Comparison of ENCODE assay signal across 28 cellular contexts in genomic region chr3:45095916-45096526, GRCh38. TPM values are rescaled to one million over a fixed set of nuclear protein-coding genes. Genes with fewer than 3 reads are reported as not detected.
DNase-seq lines count a peak whose midpoint lies in the region; ATAC-seq and TF ChIP-seq lines count a peak whose summit lies in the region.
"Had no signal": no experiment of that assay in that cellular context is flagged by ENCODE, and none has a peak within 500 bp of the region (broad histone marks: within the 10 kb centered on the region; RNA-seq: fewer than 3 reads in every experiment).

No MANE protein-coding gene starts in this region.

- H4K5ac ChIP-seq in IMR-90 (ENCODE audit: low read depth, low read length): no peak overlapping the region

- H3K9me3 ChIP-seq in IMR-90 (ENCODE audit: control insufficient read depth, insufficient read depth, low read length): peaks cover under 1% of the 10 kb centered on the region
- no peaks in the 10 kb centered on the region for H3K9me3 ChIP-seq in ascending aorta
- no peaks in the 10 kb centered on the region for H3K9me3 ChIP-seq in prostate gland
- H3K9me3 ChIP-seq: thoracic aorta had no signal

- H2BK120ac ChIP-seq in IMR-90 (ENCODE audit: low read depth, low read length): no peak overlapping the region

- peak overlapping the region; percentile 57 for H2AK5ac ChIP-seq in IMR-90 (ENCODE audit: low read depth, low read length)

- POLR2A ChIA-PET in IMR-90 (lab: Charles Lee; ENCODE audit: unreplicated experiment): no interaction called here

- H4K20me1 ChIP-seq in IMR-90 (ENCODE audit: insufficient read depth, low read length): no peaks in the 10 kb centered on the region

- no peak for ATAC-seq in IMR-90 (ENCODE audit: low read depth)
- no peak for ATAC-seq in GM21360 (IDR thresholded peaks at IDR 0.05; ENCODE audit: unreplicated experiment)
- ATAC-seq: activated CD4-positive, alpha-beta T cell treated with anti-CD3 and anti-CD28 coated beads for 36 hours; left colon; sciatic nerve; stimulated activated naive CD8-positive, alpha-beta T cell treated with anti-CD3 and anti-CD28 coated beads, Interleukin-15, Interleukin-2, amounts not matched to agents 100 U/mL and 50 U/mL, for 24 hours; T-helper 17 cell had no signal

- 90% methylated on average over 4 of the region's 7 CpGs; no CpG with 5 or more reads in 1 of the 2 experiments for WGBS in IMR-90 (ENCODE audit: extremely low coverage in 2 of 2, insufficient read length in 1 of 2), 2 experiments
- 80% methylated on average over 7 of the region's 7 CpGs for WGBS in prostate gland

- in situ Hi-C loops in IMR-90 (cut with MboI; ENCODE audit: low sequenced_read_pairs): no loop called here

- DNase-seq in A172 (ENCODE audit: low spot score) (peak; percentile 22), IMR-90 (no peak), astrocyte of the hippocampus (ENCODE audit: low read depth, low spot score) (peak; percentile 31), iris pigment epithelial cell (ENCODE audit: low read depth) (peak; percentile 43), GOT3 (lab: John Stamatoyannopoulos, UW) (no peak), ascending aorta (ENCODE audit: low spot score in 2 of 2) (no peak), prostate gland (ENCODE audit: low spot score) (no peak)
- DNase-seq: ACHN; activated CD4-positive, alpha-beta T cell treated with anti-CD3 and anti-CD28 coated beads for 36 hours; activated CD8-positive, alpha-beta memory T cell treated with anti-CD3 and anti-CD28 coated beads for 24 hours; activated effector memory CD4-positive, alpha-beta T cell treated with anti-CD3 and anti-CD28 coated beads, Interleukin-2, amount 50 U/mL, for 16 hours; activated naive CD8-positive, alpha-beta T cell treated with anti-CD3 and anti-CD28 coated beads, Interleukin-2, amount 10 ng/mL, durations not matched to agents 7 days and 5 days; effector CD4-positive, alpha-beta T cell; foreskin fibroblast; H7; left colon; mesendoderm; NCI-H1417; NCI-H2081; NCI-H226; stimulated activated CD4-positive, alpha-beta T cell treated with anti-CD3 and anti-CD28 coated beads, Interleukin-15, amount 100 ng/mL, for 24 hours; stimulated activated naive CD8-positive, alpha-beta T cell treated with anti-CD3 and anti-CD28 coated beads, Interleukin-15, Interleukin-2, amounts not matched to agents 100 U/mL and 50 U/mL, for 24 hours; T-helper 17 cell had no signal

- CTCF ChIA-PET in IMR-90 (lab: Yijun Ruan, JAX): interaction anchor here (0.6 kb wide), 1 partner anchor 114 kb away, joined by 7 read pairs; no protein-coding TSS in a partner anchor

- TF ChIP-seq POLR2A in IMR-90 (IDR thresholded peaks at IDR 0.05; ENCODE audit: low read depth, low read length) (no peak), prostate gland (IDR thresholded peaks at IDR 0.05) (no peak)

- peaks cover 12% of the 10 kb centered on the region for H3K4me1 ChIP-seq in IMR-90 (ENCODE audit: control insufficient read depth, insufficient read depth, low read length)
- no peaks in the 10 kb centered on the region for H3K4me1 ChIP-seq in ascending aorta
- H3K4me1 ChIP-seq in prostate gland (replicated peaks): peaks cover 8% of the 10 kb centered on the region

- H3K14ac ChIP-seq in IMR-90 (replicated peaks; ENCODE audit: low read depth, low read length): 0 out of 2 replicates have a peak overlapping the region, but pooled peaks have one; percentile 42

- H3K79me1 ChIP-seq in IMR-90 (ENCODE audit: low read depth in 1 of 2, low read length in 2 of 2): peaks cover 0 to 5% of the 10 kb centered on the region in 2 experiments; a peak in 2 of 4 replicates

- H3K27ac ChIP-seq in IMR-90 (ENCODE audit: insufficient read depth, low read length) (no peak overlapping the region), ascending aorta (no peak overlapping the region), prostate gland (no peak overlapping the region)
- H3K27ac ChIP-seq: thoracic aorta had no signal

- no peak overlapping the region for H2AK9ac ChIP-seq in IMR-90 (replicated peaks; ENCODE audit: low read depth, low read length, poor library complexity)

- no peak overlapping the region for H2AFZ ChIP-seq in IMR-90 (replicated peaks; ENCODE audit: low read length, poor library complexity)

- no TSS peak for BruUV-seq in IMR-90 (replicated peaks; lab: Mats Ljungman, UMichigan)

- H3K4me3 ChIP-seq in IMR-90 (ENCODE audit: insufficient read depth, low read depth, low read length) (no peak overlapping the region), ascending aorta (no peak overlapping the region), prostate gland (no peak overlapping the region)
- H3K4me3 ChIP-seq: thoracic aorta had no signal

- no peak overlapping the region for H3K4me2 ChIP-seq in IMR-90 (ENCODE audit: low read depth, low read length)

- peak overlapping the region; percentile 58; the same call in 1 of the 2 replicates for H2BK20ac ChIP-seq in IMR-90 (ENCODE audit: low read depth, low read length)

- H3K36me3 ChIP-seq in IMR-90 (ENCODE audit: control insufficient read depth, insufficient read depth, low read length) (peaks cover 2% of the 10 kb centered on the region; the same call in 1 of the 2 replicates), ascending aorta (no peaks in the 10 kb centered on the region), prostate gland (no peaks in the 10 kb centered on the region)
- H3K36me3 ChIP-seq: thoracic aorta had no signal

- TF ChIP-seq CTCF in IMR-90 (conservative IDR thresholded peaks at IDR 0.05; ENCODE audit: low read depth, low read length) (no peak), ascending aorta (IDR thresholded peaks at IDR 0.05) (no peak), prostate gland (IDR thresholded peaks at IDR 0.05) (no peak)

- H2BK15ac ChIP-seq in IMR-90 (ENCODE audit: low read depth, low read length): peak overlapping the region; percentile 81; the same call in 1 of the 3 replicates

- no peak overlapping the region for H3K56ac ChIP-seq in IMR-90 (ENCODE audit: extremely low read depth, insufficient read depth, low read length)

- no peak overlapping the region for H2BK5ac ChIP-seq in IMR-90 (ENCODE audit: low read depth, low read length, poor library complexity, severe bottlenecking)

- intact Hi-C loops in IMR-90 (cut with micrococcal nuclease) (no loop called here), ascending aorta (cut with DNase I) (no loop called here), prostate gland (cut with DNase I) (no loop called here)

- no peaks in the 10 kb centered on the region for H3K27me3 ChIP-seq in IMR-90 (ENCODE audit: control insufficient read depth, insufficient read depth, low read length)
- no peaks in the 10 kb centered on the region for H3K27me3 ChIP-seq in ascending aorta
- H3K27me3 ChIP-seq in prostate gland (replicated peaks; ENCODE audit: insufficient read depth): no peaks in the 10 kb centered on the region

- H3K9ac ChIP-seq in IMR-90 (ENCODE audit: low read depth, low read length): no peak overlapping the region

- no peak for TF ChIP-seq RAD21 in IMR-90 (IDR thresholded peaks at IDR 0.05; ENCODE audit: low read length)

- H3K18ac ChIP-seq in IMR-90 (ENCODE audit: low read depth, low read length): no peak overlapping the region

- peaks cover 5% of the 10 kb centered on the region for H3K9me1 ChIP-seq in IMR-90 (ENCODE audit: insufficient read depth, low read length)

- no peak overlapping the region for H4K91ac ChIP-seq in IMR-90 (ENCODE audit: insufficient read depth, low read depth, low read length)

- H3K4ac ChIP-seq in IMR-90 (ENCODE audit: low read depth, low read length): no peak overlapping the region

- no peak overlapping the region for H3K23ac ChIP-seq in IMR-90 (ENCODE audit: low read depth, low read length)

- H4K8ac ChIP-seq in IMR-90 (ENCODE audit: low read depth in 2 of 2, low read length in 2 of 2): no peak overlapping the region; a peak in 1 of 4 replicates

- dilution Hi-C loops in IMR-90 (cut with HindIII; ENCODE audit: low sequenced_read_pairs, unreplicated experiment): no loop called here

TF ChIP-seq in IMR-90, 13 proteins besides CTCF, POLR2A, EP300 and RAD21:
- TF ChIP-seq, protein P1, sequence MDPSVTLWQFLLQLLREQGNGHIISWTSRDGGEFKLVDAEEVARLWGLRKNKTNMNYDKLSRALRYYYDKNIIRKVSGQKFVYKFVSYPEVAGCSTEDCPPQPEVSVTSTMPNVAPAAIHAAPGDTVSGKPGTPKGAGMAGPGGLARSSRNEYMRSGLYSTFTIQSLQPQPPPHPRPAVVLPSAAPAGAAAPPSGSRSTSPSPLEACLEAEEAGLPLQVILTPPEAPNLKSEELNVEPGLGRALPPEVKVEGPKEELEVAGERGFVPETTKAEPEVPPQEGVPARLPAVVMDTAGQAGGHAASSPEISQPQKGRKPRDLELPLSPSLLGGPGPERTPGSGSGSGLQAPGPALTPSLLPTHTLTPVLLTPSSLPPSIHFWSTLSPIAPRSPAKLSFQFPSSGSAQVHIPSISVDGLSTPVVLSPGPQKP (IDR thresholded peaks at IDR 0.05; ENCODE audit: borderline replicate concordance, low read depth, low read length): no peak
- TF ChIP-seq RFX5 (IDR thresholded peaks at IDR 0.05; ENCODE audit: low read depth, low read length) (no peak), NFE2L2 (IDR thresholded peaks at IDR 0.05; ENCODE audit: low read depth, low read length) (no peak), FOS (IDR thresholded peaks at IDR 0.05; ENCODE audit: low read depth, low read length) (no peak), SMC3 (IDR thresholded peaks at IDR 0.05; ENCODE audit: low read depth, low read length) (no peak), CHD1 (IDR thresholded peaks at IDR 0.05; ENCODE audit: low read depth, low read length) (no peak), RCOR1 (IDR thresholded peaks at IDR 0.05; ENCODE audit: insufficient replicate concordance, low read length) (no peak), CEBPB (IDR thresholded peaks at IDR 0.05; ENCODE audit: low read depth, low read length) (no peak), BHLHE40 (IDR thresholded peaks at IDR 0.05; ENCODE audit: low read depth, low read length) (no peak)
TF ChIP-seq in IMR-90: peak in this region for 0.

RNA-seq across cellular contexts. Expression of gene CDCP1, which starts 50.2 kb away (rescaled TPM):
- 0.29 and 0.78 TPM in 2 replicates for total RNA-seq in A172 (2014; rRNA removed; shearing (Covaris generic))
- total RNA-seq in IMR-90 (2012; rRNA removed) (2.5 TPM in 2 replicates), ascending aorta (3.0 TPM), prostate gland (10 to 100 TPM; 14.3 to 21.5 TPM)
- polyA plus RNA-seq in IMR-90 (2012; rRNA removed): 3.1 and 3.8 TPM in 2 replicates
- 1.6 and 3.5 TPM in 2 replicates for polyA plus RNA-seq in IMR-90 (2012; cell fraction: cytosol; rRNA removed)
- polyA plus RNA-seq in IMR-90 (2012; cell fraction: nucleus; rRNA removed; ENCODE audit: low replicate concordance): 1.5 and 3.9 TPM in 2 replicates
- total RNA-seq: G401 had no signal
- polyA plus RNA-seq: IgD-negative memory B cell had no signal

Comparison
In these comparisons a context has a peak if more than half of its experiments do, and no peak if none do; other contexts are left out.
1. DNase-seq: peak in A172 (single experiment), astrocyte of the hippocampus (single experiment) and iris pigment epithelial cell (single experiment); none in IMR-90 (single experiment), GOT3 (single experiment), ascending aorta (0 of 2) and prostate gland (single experiment).